In genomic region chr12:109154485-109155438, GRCh38 we compare ENCODE assay signal across 8 cellular contexts. TPM values are rescaled to one million over a fixed set of nuclear protein-coding genes. Genes with fewer than 3 reads are reported as not detected.
DNase-seq lines count a peak whose midpoint lies in the region; ATAC-seq, FAIRE-seq and TF ChIP-seq lines count a peak whose summit lies in the region.

No MANE protein-coding gene starts in this region.

- TF ChIP-seq POLR2A in GM19193 (IDR thresholded peaks at IDR 0.05; ENCODE audit: extremely low read depth, insufficient read depth, insufficient read length) (peak; percentile 37), endothelial cell of umbilical vein (IDR thresholded peaks at IDR 0.05; ENCODE audit: low read depth, low read length) (no peak)

- FAIRE-seq in endothelial cell of umbilical vein (lab: Jason Lieb, UNC), result peak; percentile 86

- no peaks in the 10 kb centered on the region for H3K4me1 ChIP-seq in endothelial cell of umbilical vein (ENCODE audit: control insufficient read depth, extremely low read depth, insufficient read depth, low read length)

- H3K27me3 Mint-ChIP-seq in mesothelial cell of epicardium (ENCODE audit: low read depth), result peaks cover 21% of the 10 kb centered on the region

- no peaks in the 10 kb centered on the region for H3K9me3 Mint-ChIP-seq in mesothelial cell of epicardium

- H3K4me3 Mint-ChIP-seq in mesothelial cell of epicardium, result peak overlapping the region; percentile 80

- POLR2A ChIA-PET in endothelial cell of umbilical vein (lab: Charles Lee), result no interaction called here

- peak overlapping the region; percentile 74 for H2AFZ ChIP-seq in endothelial cell of umbilical vein (ENCODE audit: low read depth, low read length)

- DNase-seq in AG08396 (ENCODE audit: low spot score) (peak; percentile 98), NOMO-1 treated with DMSO at 0.1 percent for 48 hours (lab: John Stamatoyannopoulos, UW; ENCODE audit: unreplicated experiment) (peak; percentile 72), endothelial cell of umbilical vein (ENCODE audit: low read depth, low spot score) (peak; percentile 57), mesothelial cell of epicardium (ENCODE audit: low spot score in 2 of 2, unreplicated experiment in 2 of 2) (peak; percentile 69 to 78)
- DNase-seq in activated CD8-positive, alpha-beta memory T cell treated with anti-CD3 and anti-CD28 coated beads, Interleukin-2, amount 50 U/mL, for 4 hours, result peak; percentile 77
- DNase-seq in stimulated activated CD8-positive, alpha-beta memory T cell treated with anti-CD3 and anti-CD28 coated beads, Interleukin-15, amount 100 ng/mL, for 24 hours (ENCODE audit: low read depth), result peak; percentile 64

- H3K27ac ChIP-seq in endothelial cell of umbilical vein (ENCODE audit: insufficient read depth, low read depth, low read length), result no peak overlapping the region

- CTCF ChIA-PET in endothelial cell of umbilical vein (lab: Charles Lee), result interaction anchor here (0.6 to 2.6 kb wide), 3 partner anchors 43 to 589 kb away, joined by 3 to 15 read pairs (median 3); no protein-coding TSS in a partner anchor

- H4K20me1 ChIP-seq in endothelial cell of umbilical vein (replicated peaks; ENCODE audit: control insufficient read depth, extremely low read depth, insufficient read depth, low read length), result no peaks in the 10 kb centered on the region

- ATAC-seq in HG03460 (IDR thresholded peaks at IDR 0.05; ENCODE audit: unreplicated experiment), result peak; percentile 86

- intact Hi-C loops in endothelial cell of umbilical vein (cut with micrococcal nuclease), result no loop called here

- dilution Hi-C loops in endothelial cell of umbilical vein (cut with MboI; ENCODE audit: extremely low pct_ligation_motif_present, low sequenced_read_pairs), result no loop called here

- H3K4me2 ChIP-seq in endothelial cell of umbilical vein (ENCODE audit: insufficient read depth, low read length), result peak overlapping the region; percentile 71

- no peaks in the 10 kb centered on the region for H3K36me3 ChIP-seq in endothelial cell of umbilical vein (ENCODE audit: control insufficient read depth in 2 of 2, extremely low read depth in 1 of 2, insufficient read depth in 2 of 2, low read length in 2 of 2)

- no peaks in the 10 kb centered on the region for H3K9me3 ChIP-seq in endothelial cell of umbilical vein (replicated peaks; ENCODE audit: control insufficient read depth, insufficient read depth, low read length)

- no peak overlapping the region for H3K9ac ChIP-seq in endothelial cell of umbilical vein (replicated peaks; ENCODE audit: extremely low read depth, insufficient read depth, low read length)

- peak overlapping the region; percentile 2 to 55 (median 47) for H3K4me3 ChIP-seq in endothelial cell of umbilical vein (replicated peaks in 1 of 3; ENCODE audit: insufficient read depth in 1 of 3, low read depth in 1 of 3, low read length in 3 of 3)

- no peaks in the 10 kb centered on the region for H3K9me1 ChIP-seq in endothelial cell of umbilical vein (replicated peaks; ENCODE audit: control insufficient read depth, extremely low read depth, insufficient read depth, low read length)

- no peaks in the 10 kb centered on the region for H3K36me3 Mint-ChIP-seq in mesothelial cell of epicardium

- no TSS peak for BruUV-seq in endothelial cell of umbilical vein (replicated peaks; lab: Mats Ljungman, UMichigan)

- H3K27ac Mint-ChIP-seq in mesothelial cell of epicardium, result peak overlapping the region; percentile 36

- H3K27me3 ChIP-seq in endothelial cell of umbilical vein (ENCODE audit: control insufficient read depth in 2 of 2, insufficient read depth in 2 of 2, low read length in 2 of 2), result peaks cover 0 to 2% of the 10 kb centered on the region in 2 experiments

- H3K4me1 Mint-ChIP-seq in mesothelial cell of epicardium, result peaks cover 13% of the 10 kb centered on the region

- TF ChIP-seq CTCF in endothelial cell of umbilical vein (IDR thresholded peaks at IDR 0.05; ENCODE audit: extremely low read depth in 1 of 2, insufficient read depth in 1 of 2, low read depth in 1 of 2, low read length in 2 of 2), result no peak
- TF ChIP-seq CTCF in mesothelial cell of epicardium (IDR thresholded peaks at IDR 0.05; ENCODE audit: unreplicated experiment), result no peak

- no peaks in the 10 kb centered on the region for H3K79me2 ChIP-seq in endothelial cell of umbilical vein (ENCODE audit: control insufficient read depth, insufficient read depth, low read length)

TF ChIP-seq in endothelial cell of umbilical vein, 7 proteins besides CTCF, POLR2A, EP300 and RAD21:
- no peak for TF ChIP-seq POLR2AphosphoS5 (IDR thresholded peaks at IDR 0.05; ENCODE audit: insufficient read depth, low read depth, low read length)
- TF ChIP-seq JUN (IDR thresholded peaks at IDR 0.05; ENCODE audit: borderline replicate concordance, insufficient read depth, insufficient read length, low read depth), result no peak

RNA-seq across cellular contexts. Expression of gene ACACB, which starts 38.4 kb away (rescaled TPM):
- 3.9 and 5.7 TPM in 2 replicates for total RNA-seq in endothelial cell of umbilical vein
- 0.72 and 1.3 TPM in 2 replicates for polyA plus RNA-seq in endothelial cell of umbilical vein
- polyA plus RNA-seq in endothelial cell of umbilical vein (2011; cell fraction: cytosol; rRNA removed), result 0.90 and 1.1 TPM in 2 replicates
- polyA plus RNA-seq in endothelial cell of umbilical vein (2011; cell fraction: nucleus; rRNA removed), result 5.7 and 8.3 TPM in 2 replicates
- 1.1 and 1.2 TPM in 2 replicates for polyA plus RNA-seq in endothelial cell of umbilical vein (2012)
- polyA minus RNA-seq in endothelial cell of umbilical vein, result 2.6 and 5.3 TPM in 2 replicates
- 5.4 TPM for polyA minus RNA-seq in endothelial cell of umbilical vein (2011; cell fraction: cytosol; rRNA and poly(A)+ RNA removed)
- polyA minus RNA-seq in endothelial cell of umbilical vein (2011; cell fraction: nucleus; rRNA and poly(A)+ RNA removed), result 8.5 and 9.1 TPM in 2 replicates
- 15.4 to 18.2 TPM (median 16.4 TPM) in 3 replicates for total RNA-seq in mesothelial cell of epicardium

RNA-seq across cellular contexts. Expression of gene UNG, which starts 57.4 kb away (rescaled TPM):
- total RNA-seq in endothelial cell of umbilical vein (45.4 and 46.7 TPM in 2 replicates), mesothelial cell of epicardium (48.2 to 49.0 TPM (median 48.7 TPM) in 3 replicates)
- polyA plus RNA-seq in endothelial cell of umbilical vein, result 17.1 and 21.5 TPM in 2 replicates
- polyA plus RNA-seq in endothelial cell of umbilical vein (2011; cell fraction: cytosol; rRNA removed), result 26.4 and 30.1 TPM in 2 replicates
- 16.5 and 22.5 TPM in 2 replicates for polyA plus RNA-seq in endothelial cell of umbilical vein (2011; cell fraction: nucleus; rRNA removed)
- polyA plus RNA-seq in endothelial cell of umbilical vein (2012), result 34.4 and 40.7 TPM in 2 replicates
- polyA minus RNA-seq in endothelial cell of umbilical vein, result 11.5 and 12.2 TPM in 2 replicates
- polyA minus RNA-seq in endothelial cell of umbilical vein (2011; cell fraction: cytosol; rRNA and poly(A)+ RNA removed), result 17.3 TPM
- polyA minus RNA-seq in endothelial cell of umbilical vein (2011; cell fraction: nucleus; rRNA and poly(A)+ RNA removed), result 7.6 and 8.9 TPM in 2 replicates
